ENCODE assay signal across 12 cellular contexts in the genomic region with DNA sequence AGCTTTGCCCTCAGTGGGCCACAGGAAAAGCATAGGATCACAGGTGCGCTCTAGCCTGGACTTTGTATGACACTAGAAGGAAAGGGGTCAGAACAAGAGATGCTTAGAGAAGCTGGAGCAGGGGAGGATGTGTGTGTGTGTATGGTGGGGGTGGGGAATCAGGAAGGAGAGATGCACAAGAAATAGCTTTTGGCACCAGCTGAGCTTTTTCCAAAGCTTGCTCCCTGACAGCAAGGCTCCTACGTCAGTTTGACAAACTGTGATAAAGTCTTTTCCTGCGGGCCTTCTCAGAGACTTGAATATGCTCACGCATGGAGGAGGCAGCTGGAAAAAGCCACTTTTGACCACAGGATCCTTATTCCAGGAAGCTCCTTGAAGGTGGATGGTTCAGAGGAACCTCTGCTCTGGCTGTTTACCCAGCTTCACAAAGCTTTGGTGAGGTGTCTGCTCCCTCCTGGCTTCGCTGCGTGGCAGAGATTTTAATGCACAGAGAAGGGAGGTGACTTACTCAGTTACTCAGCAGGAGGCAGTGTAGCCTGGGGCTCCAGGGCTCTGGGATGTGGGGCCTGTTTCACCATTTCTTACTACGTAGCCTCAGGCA. TPM values are rescaled to one million over a fixed set of nuclear protein-coding genes. Genes with fewer than 3 reads are reported as not detected.
A peak's percentile ranks its signal among the peaks of the same experiment; 100 is the strongest.
DNase-seq lines count a peak whose midpoint lies in the region; FAIRE-seq and TF ChIP-seq lines count a peak whose summit lies in the region.
"Had no signal": no experiment of that assay in that cellular context is flagged by ENCODE, and none has a peak within 500 bp of the region (broad histone marks: within the 10 kb centered on the region; RNA-seq: fewer than 3 reads in every experiment).

No MANE protein-coding gene starts in this region.

- in situ Hi-C loops in HAP-1 (cut with MboI; ENCODE audit: low sequenced_read_pairs): no loop called here

- H3K27ac ChIP-seq in HUES6 (ENCODE audit: low read depth, low read length): no peak overlapping the region
- H3K27ac ChIP-seq in layer of hippocampus (ENCODE audit: low read depth, low read length): peak overlapping the region; percentile 99
- H3K27ac ChIP-seq in stomach smooth muscle (ENCODE audit: low read length): peak overlapping the region; percentile 24
- H3K27ac ChIP-seq: neutrophil had no signal

- FAIRE-seq in urothelium cell line (lab: Jason Lieb, UNC): no peak
- FAIRE-seq: G401.6 had no signal

- H3K9me3 ChIP-seq in HUES6 (ENCODE audit: control insufficient read depth, insufficient read depth, low read depth, low read length) (no peaks in the 10 kb centered on the region), stomach smooth muscle (ENCODE audit: control insufficient read depth in 2 of 2, low read length in 2 of 2) (no peaks in the 10 kb centered on the region), HAP-1 (no peaks in the 10 kb centered on the region)
- H3K9me3 ChIP-seq: neutrophil had no signal

- H3K4me1 ChIP-seq in HUES6 (ENCODE audit: control insufficient read depth, insufficient read depth, low read length) (peaks cover 55% of the 10 kb centered on the region), stomach smooth muscle (ENCODE audit: control insufficient read depth, insufficient read depth, low read length) (peaks cover 75% of the 10 kb centered on the region), HAP-1 (peaks cover 24% of the 10 kb centered on the region)

- H3K4me3 Mint-ChIP-seq in MCF 10A (ENCODE audit: unreplicated experiment): peak overlapping the region; percentile 33

- intact Hi-C loops in MCF 10A (cut with micrococcal nuclease): loop anchor here (10.0 kb wide), 1 partner anchor 89 kb away; no protein-coding TSS in a partner anchor

- H3K36me3 ChIP-seq in HUES6 (ENCODE audit: control insufficient read depth, insufficient read depth, low read length) (peaks cover 17% of the 10 kb centered on the region; the same call in 1 of the 2 replicates), stomach smooth muscle (ENCODE audit: control insufficient read depth in 2 of 2, insufficient read depth in 2 of 2, low read length in 2 of 2) (peaks cover 3 to 9% of the 10 kb centered on the region in 2 donors), HAP-1 (replicated peaks) (peaks cover 49% of the 10 kb centered on the region)
- H3K36me3 ChIP-seq: neutrophil had no signal

- H3K9ac ChIP-seq in HUES6 (ENCODE audit: low read length): peak overlapping the region; percentile 50
- H3K9ac ChIP-seq in stomach smooth muscle (ENCODE audit: low read length in 2 of 2): peak overlapping the region in 1 of 2 donors; percentile 42

- DNase-seq in MCF 10A (ENCODE audit: unreplicated experiment): peak; percentile 35
- no peak for DNase-seq in urothelium cell line (ENCODE audit: low spot score)
- DNase-seq in iPS-NIHi11 (ENCODE audit: low spot score): no peak
- DNase-seq in NCI-H2029 treated with DMSO at 0.1 percent for 48 hours (lab: John Stamatoyannopoulos, UW): no peak
- DNase-seq in HAP-1 (ENCODE audit: low spot score in 2 of 2): no peak
- DNase-seq: NCI-H1417 treated with DMSO at 0.1 percent for 48 hours had no signal

- CTCF ChIA-PET in MCF 10A (lab: Yijun Ruan, JAX): interaction anchor here (0.6 to 15.3 kb wide), 10 partner anchors 9 to 1661 kb away, joined by 3 to 667 read pairs (median 4); no protein-coding TSS in a partner anchor

- peaks cover 26% of the 10 kb centered on the region for H3K4me1 Mint-ChIP-seq in MCF 10A (ENCODE audit: insufficient read depth, unreplicated experiment)

- no TSS peak for BruUV-seq in MCF 10A (replicated peaks; lab: Mats Ljungman, UMichigan)

- H3K27me3 ChIP-seq in HUES6 (ENCODE audit: control insufficient read depth, insufficient read depth, low read length) (peaks cover 12% of the 10 kb centered on the region), layer of hippocampus (ENCODE audit: control insufficient read depth, insufficient read depth, low read length) (no peaks in the 10 kb centered on the region), stomach smooth muscle (ENCODE audit: control insufficient read depth in 1 of 2, insufficient read depth in 2 of 2, low read length in 2 of 2) (peaks cover 0 to 9% of the 10 kb centered on the region in 2 donors), HAP-1 (ENCODE audit: low read depth) (no peaks in the 10 kb centered on the region)

- TF ChIP-seq CTCF in MCF 10A (IDR thresholded peaks at IDR 0.05; ENCODE audit: unreplicated experiment): no peak

- H3K27ac Mint-ChIP-seq in MCF 10A (ENCODE audit: low read depth, unreplicated experiment): peak overlapping the region; percentile 71

- peaks cover 23% of the 10 kb centered on the region for H3K36me3 Mint-ChIP-seq in MCF 10A (ENCODE audit: insufficient read depth, unreplicated experiment)

- H3K4me3 ChIP-seq in HUES6 (ENCODE audit: low read depth, low read length) (no peak overlapping the region; the same call in 1 of the 2 replicates), stomach smooth muscle (ENCODE audit: low read length in 2 of 2) (peak overlapping the region in 1 of 2 donors; percentile 35), HAP-1 (no peak overlapping the region)

- H3K27me3 Mint-ChIP-seq in MCF 10A (ENCODE audit: insufficient read depth, unreplicated experiment): no peaks in the 10 kb centered on the region

- H3K9me3 Mint-ChIP-seq in MCF 10A (ENCODE audit: unreplicated experiment): no peaks in the 10 kb centered on the region

- POLR2A ChIA-PET in MCF 10A (lab: Yijun Ruan, JAX): interaction anchor here (0.5 to 8.6 kb wide), 11 partner anchors 9 to 532 kb away, joined by 3 to 194 read pairs (median 4); partner anchors contain the start of gene GGA1

RNA-seq across cellular contexts. Expression of gene CDC42EP1, which starts 3.9 kb away (rescaled TPM):
- total RNA-seq in MCF 10A (2022): 86.0 and 148 TPM in 2 replicates

RNA-seq across cellular contexts. Expression of gene LGALS2, which starts 15.7 kb away (rescaled TPM):
- not detected in 2 replicates for total RNA-seq in MCF 10A (2022)
- total RNA-seq: SK-MEL-5 had no signal

RNA-seq across cellular contexts. Expression of gene GGA1, which starts 44.4 kb away (rescaled TPM):
- total RNA-seq in MCF 10A (2022): 52.7 and 59.1 TPM in 2 replicates

RNA-seq across cellular contexts. Expression of gene CARD10, which starts 45.0 kb away (rescaled TPM):
- total RNA-seq in MCF 10A (2022): 20.6 and 22.7 TPM in 2 replicates
